Comparison of ENCODE assay signal across 11 cellular contexts in genomic region chr9:85014292-85014691, GRCh38.
"Had no signal": no experiment of that assay in that cellular context is flagged by ENCODE, and none has a peak within 500 bp of the region (broad histone marks: within the 10 kb centered on the region; RNA-seq: fewer than 3 reads in every experiment).

No MANE protein-coding gene starts in this region.

- H3K4me2 ChIP-seq: GM23338 had no signal

- H3K27ac ChIP-seq: GM23248 had no signal

- H3K4me3 ChIP-seq: GM23248, GM23338, HAP-1 had no signal

- H3K9me3 ChIP-seq: HAP-1 had no signal

- H3K9ac ChIP-seq: GM23248 had no signal

- H3K36me3 ChIP-seq: HAP-1 had no signal

- FAIRE-seq: H1, H54 had no signal

- ATAC-seq: GM23338, HCT116 had no signal

- H2AFZ ChIP-seq: GM23248, GM23338 had no signal

- H3K4me1 ChIP-seq: HAP-1 had no signal

- DNase-seq: GM23248, GOT3, H7, H9, HCEC 1CT, HFFc6 had no signal
